1 cellular context compared by ENCODE assay signal in genomic region chr16:54282923-54283734, GRCh38.
TF ChIP-seq lines count a peak whose summit lies in the region.

No MANE protein-coding gene starts in this region.

TF ChIP-seq in HepG2, 621 proteins besides CTCF, POLR2A, EP300 and RAD21 (continued from another document):
- no peak for TF ChIP-seq ZNF407 (CRISPR knock-in tag; IDR thresholded peaks at IDR 0.05; ENCODE audit: not compliant biosample characterization)
- no peak for TF ChIP-seq CHD4 (IDR thresholded peaks at IDR 0.05; ENCODE audit: borderline replicate concordance, low read length)
